10 cellular contexts compared by ENCODE assay signal in the genomic region with DNA sequence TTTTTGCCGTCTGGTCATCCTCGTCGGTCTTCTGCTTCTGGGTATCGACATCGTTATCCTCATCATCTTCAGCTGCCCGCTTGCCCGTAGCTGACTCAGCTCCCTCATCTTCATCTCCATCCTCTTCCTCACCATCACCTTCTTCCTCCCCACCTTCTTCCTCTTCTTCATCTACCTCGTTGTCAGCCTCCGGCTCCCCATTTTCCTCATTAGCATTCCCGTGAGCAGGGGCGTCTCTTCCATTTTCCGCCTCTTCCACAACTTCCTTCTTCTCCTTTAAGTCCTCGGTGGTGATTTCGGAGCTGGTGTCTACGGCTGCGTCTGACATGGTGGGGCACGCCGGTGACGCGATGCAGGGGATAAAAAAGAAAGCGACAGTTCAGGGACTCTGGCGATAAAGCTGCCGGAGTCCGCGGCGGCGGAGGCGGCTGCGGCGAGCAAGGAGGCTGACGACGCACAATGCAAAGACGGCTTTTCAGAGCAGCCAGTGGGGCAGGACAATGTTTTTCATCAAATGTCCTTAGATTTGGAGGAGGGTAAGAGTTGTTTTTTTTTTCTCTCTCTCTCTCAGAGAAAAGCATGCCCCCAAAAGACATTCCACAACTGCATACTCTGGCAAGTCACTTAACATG. TPM values are rescaled to one million over a fixed set of nuclear protein-coding genes. Genes with fewer than 3 reads are reported as not detected.
DNase-seq lines count a peak whose midpoint lies in the region; ATAC-seq, FAIRE-seq and TF ChIP-seq lines count a peak whose summit lies in the region.
"Not testable (repeated sequence)": the region's sequence is repeated elsewhere in the genome, so short reads cannot be mapped to it uniquely, and the experiment has no call there.
"Had no signal": no experiment of that assay in that cellular context is flagged by ENCODE, and none has a peak within 500 bp of the region (broad histone marks: within the 10 kb centered on the region; RNA-seq: fewer than 3 reads in every experiment).

No MANE protein-coding gene starts in this region.

- peak overlapping the region; percentile 40 for H3K4me3 ChIP-seq in GM23338
- H3K4me3 ChIP-seq in coronary artery: peak overlapping the region; percentile 61
- peak overlapping the region in 2 of 3 experiments; percentile 27 to 45 for H3K4me3 ChIP-seq in keratinocyte (ENCODE audit: control insufficient read depth in 2 of 3, extremely low read depth in 1 of 3, insufficient read depth in 2 of 3, low read depth in 1 of 3, low read length in 3 of 3)
- H3K4me3 ChIP-seq in psoas muscle: peak overlapping the region; percentile 56
- H3K4me3 ChIP-seq in uterus: peak overlapping the region; percentile 14 to 20

- H3K27ac Mint-ChIP-seq in GM23338: not testable (repeated sequence)

- not testable (repeated sequence) for H4K20me1 ChIP-seq in GM23338 (replicated peaks; ENCODE audit: insufficient read depth); keratinocyte (ENCODE audit: control insufficient read depth, extremely low read depth, insufficient read depth, low read length)

- not testable (repeated sequence) for H3K9me3 Mint-ChIP-seq in GM23338

- not testable (repeated sequence) for TF ChIP-seq POLR2A in uterus (IDR thresholded peaks at IDR 0.05)

- not testable (repeated sequence) for H3K36me3 ChIP-seq in GM23338 (ENCODE audit: insufficient read depth); keratinocyte (ENCODE audit: control insufficient read depth in 2 of 2, extremely low read depth in 1 of 2, insufficient read depth in 2 of 2, low read length in 2 of 2); psoas muscle (ENCODE audit: insufficient read depth in 1 of 2, low read depth in 1 of 2); uterus

- H3K4me2 ChIP-seq in GM23338: peak overlapping the region; percentile 61
- H3K4me2 ChIP-seq in keratinocyte (ENCODE audit: control insufficient read depth, extremely low read depth, insufficient read depth, low read depth, low read length): peak overlapping the region; percentile 61

- peak; percentile 77 for ATAC-seq in GM23338
- not testable (repeated sequence) for ATAC-seq in psoas muscle

- peak overlapping the region; percentile 91 for H2AFZ ChIP-seq in GM23338
- peak overlapping the region; percentile 47 for H2AFZ ChIP-seq in keratinocyte (ENCODE audit: control insufficient read depth, low read length)

- H3K27ac ChIP-seq in GM23338 (ENCODE audit: low read depth); coronary artery; keratinocyte (ENCODE audit: control insufficient read depth, insufficient read depth, low read length): not testable (repeated sequence)
- H3K27ac ChIP-seq in psoas muscle (peak overlapping the region; percentile 46), uterus (peak overlapping the region in 1 of 2 donors; percentile 70)

- not testable (repeated sequence) for H3K9me1 ChIP-seq in keratinocyte (ENCODE audit: control insufficient read depth, extremely low read depth, insufficient read depth, low read length)

- not testable (repeated sequence) for H3K27me3 Mint-ChIP-seq in GM23338 (ENCODE audit: insufficient read depth, low read depth, poor library complexity)

- H3K4me1 Mint-ChIP-seq in GM23338: not testable (repeated sequence)

- dilution Hi-C loops in keratinocyte (cut with MboI; ENCODE audit: extremely low pct_ligation_motif_present, low sequenced_read_pairs): not testable (repeated sequence)

- not testable (repeated sequence) for H3F3A ChIP-seq in GM23338 (replicated peaks; ENCODE audit: low read depth)

- not testable (repeated sequence) for H3K4me1 ChIP-seq in GM23338 (ENCODE audit: insufficient read depth); keratinocyte (ENCODE audit: control insufficient read depth, extremely low read depth, insufficient read depth, low read length); psoas muscle; uterus

- peak overlapping the region; percentile 20 for H3K9ac ChIP-seq in keratinocyte (ENCODE audit: control insufficient read depth, extremely low read depth, insufficient read depth, low read length)

- H3K36me3 Mint-ChIP-seq in GM23338 (ENCODE audit: low read depth): not testable (repeated sequence)

- FAIRE-seq in keratinocyte (lab: Jason Lieb, UNC): not testable (repeated sequence)

- H3K9me3 ChIP-seq in keratinocyte (ENCODE audit: control insufficient read depth, low read depth, low read length); psoas muscle; uterus: not testable (repeated sequence)

- peak overlapping the region; percentile 64 for H3K4me3 Mint-ChIP-seq in GM23338

- 25 to 37% (median 25%) methylated on average over 22 to 31 of the region's 33 CpGs for WGBS in psoas muscle, 3 donors

- H3K27me3 ChIP-seq in GM23338 (ENCODE audit: insufficient read depth); keratinocyte (ENCODE audit: control insufficient read depth, extremely low read depth, insufficient read depth, low read length); psoas muscle (ENCODE audit: insufficient read depth in 3 of 3, low read length in 2 of 3); uterus: not testable (repeated sequence)

- intact Hi-C loops in psoas muscle (cut with DNase I): loop anchor here in 1 of 2 donors (2.0 kb wide), 1 partner anchor 125 kb away; a partner anchor contains a TSS
- intact Hi-C loops in uterus (cut with DNase I; ENCODE audit: low total_unique reads): not testable (repeated sequence)

- H3K79me2 ChIP-seq in GM23338 (replicated peaks; ENCODE audit: insufficient read depth); keratinocyte (ENCODE audit: control insufficient read depth, insufficient read depth, low read length): not testable (repeated sequence)

- H3K9me2 ChIP-seq in GM23338 (ENCODE audit: insufficient read depth): not testable (repeated sequence)

- DNase-seq in GM23338 (ENCODE audit: low spot score) (peak; percentile 15), psoas muscle (peak in 1 of 2 donors; percentile 15)
- peak; percentile 43 for DNase-seq in activated CD4-positive, CD25-positive, alpha-beta regulatory T cell treated with anti-CD3 and anti-CD28 coated beads, Interleukin-2, amount 50 U/mL, for 72 hours
- peak; percentile 76 for DNase-seq in activated effector memory CD4-positive, alpha-beta T cell treated with anti-CD3 and anti-CD28 coated beads, Interleukin-2, amount 50 U/mL, for 16 hours
- not testable (repeated sequence) for DNase-seq in coronary artery (ENCODE audit: low spot score); keratinocyte (ENCODE audit: low read depth, low spot score); uterus
- DNase-seq in stimulated activated CD8-positive, alpha-beta memory T cell treated with anti-CD3 and anti-CD28 coated beads, Interleukin-12 subunit alpha, Interleukin-12 subunit beta, amount 100 ng/mL, for 24 hours (ENCODE audit: extremely low read depth): peak; percentile 15

- not testable (repeated sequence) for TF ChIP-seq CTCF in GM23338 (conservative IDR thresholded peaks at IDR 0.05; ENCODE audit: low read depth in 2 of 2); coronary artery (IDR thresholded peaks at IDR 0.05); keratinocyte (optimal IDR thresholded peaks at IDR 0.05 in 1 of 3, IDR thresholded peaks at IDR 0.05 in 1 of 3, conservative IDR thresholded peaks at IDR 0.05 in 1 of 3; ENCODE audit: extremely low read depth in 1 of 3, insufficient read depth in 2 of 3, low read length in 3 of 3); psoas muscle (IDR thresholded peaks at IDR 0.05); uterus (IDR thresholded peaks at IDR 0.05)

RNA-seq across cellular contexts. Expression of a gene that starts 31.9 kb away (rescaled TPM):
- total RNA-seq in GM23338 (2014; rRNA removed; shearing (Covaris generic)): 0.43 TPM in 1 of 2 replicates, not detected in the other
- polyA plus RNA-seq in GM23338 (2016; fragmentation: Nextera tagmentation; extraction: Ambion mirVana): 0.33 and 0.92 TPM in 2 replicates
- polyA plus RNA-seq in keratinocyte: not detected in 3 replicates
- not detected for polyA plus RNA-seq in keratinocyte (2011; ENCODE audit: low read depth)
- polyA plus RNA-seq in keratinocyte (2011; cell fraction: cytosol; rRNA removed): 0.01 TPM in 1 of 2 replicates, not detected in the other
- not detected in 2 replicates for polyA plus RNA-seq in keratinocyte (2011; cell fraction: nucleus; rRNA removed)
- polyA plus RNA-seq in keratinocyte (2012; ENCODE audit: low replicate concordance): not detected in 2 replicates
- not detected in 3 replicates for polyA minus RNA-seq in keratinocyte
- polyA minus RNA-seq in keratinocyte (2011; cell fraction: cytosol; rRNA and poly(A)+ RNA removed): not detected
- not detected in 2 replicates for polyA minus RNA-seq in keratinocyte (2011; cell fraction: nucleus; rRNA and poly(A)+ RNA removed)
- total RNA-seq in psoas muscle: under 1 TPM; 0.11 to 0.25 (median 0.16) TPM
- polyA plus RNA-seq in psoas muscle: under 1 TPM; 0.13 to 0.20 (median 0.17) TPM
- total RNA-seq in uterus: under 1 TPM in 1 of 4 donors, not detected in 3; 0.79 TPM
- total RNA-seq: esophagus mucosa, smooth muscle cell had no signal
- polyA plus RNA-seq: smooth muscle cell had no signal
